ENCODE assay signal across 13 cellular contexts in the genomic region with DNA sequence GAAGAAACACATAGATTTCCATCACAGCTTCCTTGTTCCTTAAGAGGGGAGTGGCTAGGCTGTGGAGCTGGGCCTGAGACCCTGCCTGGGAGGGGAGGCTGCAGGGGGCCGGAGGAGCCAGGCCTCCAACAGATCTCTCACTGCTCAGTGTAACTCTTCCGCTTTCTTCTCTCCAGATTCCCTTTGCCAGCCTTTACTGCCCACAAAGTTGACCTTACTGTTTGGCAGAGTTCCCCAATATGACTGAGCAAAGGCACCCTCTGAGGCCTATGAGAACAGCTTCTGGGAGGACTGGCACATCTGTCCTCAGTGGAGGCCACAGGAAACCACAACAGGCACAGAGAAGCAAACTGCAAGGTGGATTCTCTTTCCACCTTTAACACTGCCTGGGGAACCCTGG. TPM values are rescaled to one million over a fixed set of nuclear protein-coding genes. Genes with fewer than 3 reads are reported as not detected.
DNase-seq lines count a peak whose midpoint lies in the region; ATAC-seq and TF ChIP-seq lines count a peak whose summit lies in the region.
"Had no signal": no experiment of that assay in that cellular context is flagged by ENCODE, and none has a peak within 500 bp of the region (broad histone marks: within the 10 kb centered on the region; RNA-seq: fewer than 3 reads in every experiment).

No MANE protein-coding gene starts in this region.

- no peaks in the 10 kb centered on the region for H3K9me3 ChIP-seq in Panc1 (ENCODE audit: control insufficient read depth, insufficient read depth, low read depth, low read length)
- H3K9me3 ChIP-seq in heart right ventricle = no peaks in the 10 kb centered on the region
- no peaks in the 10 kb centered on the region for H3K9me3 ChIP-seq in subcutaneous abdominal adipose tissue (ENCODE audit: control insufficient read depth in 5 of 5, low read length in 5 of 5)

- DNase-seq in H4 (ENCODE audit: low spot score) (peak; percentile 41), Panc1 (ENCODE audit: low read depth, low spot score) (no peak), heart right ventricle (no peak), HEK293T (ENCODE audit: extremely low spot score) (no peak), GM03348 (ENCODE audit: low spot score) (no peak), RWPE1 (ENCODE audit: low spot score) (no peak)
- no peak for DNase-seq in activated effector memory CD4-positive, alpha-beta T cell treated with anti-CD3 and anti-CD28 coated beads, Interleukin-2, amount 50 U/mL, for 16 hours
- DNase-seq: activated CD4-positive, alpha-beta T cell treated with anti-CD3 and anti-CD28 coated beads, Interleukin-2, amount 10 ng/mL, durations not matched to agents 7 days and 5 days; anterior cingulate cortex; NCI-H2171 treated with DMSO at 0.1 percent for 48 hours had no signal

- H3K9ac ChIP-seq in subcutaneous abdominal adipose tissue (ENCODE audit: low read length in 5 of 5) = no peak overlapping the region

- 72 to 77% methylated on average over 2 of the region's 2 CpGs for WGBS in heart right ventricle, 2 donors

- intact Hi-C loops in Panc1 (cut with micrococcal nuclease; ENCODE audit: unreplicated experiment) = no loop called here
- intact Hi-C loops in heart right ventricle (cut with DNase I) = loop anchor here in 2 of 10 donors (5.0 kb wide), 1 partner anchor 44 kb away; no protein-coding TSS in a partner anchor

- H3K27ac ChIP-seq in Panc1 (ENCODE audit: low read length) = no peak overlapping the region
- H3K27ac ChIP-seq in heart right ventricle = peak overlapping the region in 7 of 10 donors; percentile 27 to 61 (median 33)
- peak overlapping the region; percentile 17 for H3K27ac ChIP-seq in subcutaneous abdominal adipose tissue (ENCODE audit: low read depth, low read length)
- no peak overlapping the region for H3K27ac ChIP-seq in RWPE1

- H3K27me3 ChIP-seq in Panc1 (ENCODE audit: control insufficient read depth, insufficient read depth, low read length) = no peaks in the 10 kb centered on the region
- H3K27me3 ChIP-seq in heart right ventricle = peaks cover 0 to 16% (median 0%) of the 10 kb centered on the region in 7 donors
- H3K27me3 ChIP-seq in subcutaneous abdominal adipose tissue (ENCODE audit: control insufficient read depth in 5 of 5, insufficient read depth in 4 of 5, low read length in 5 of 5) = no peaks in the 10 kb centered on the region

- ATAC-seq in Panc1 = peak; percentile 29; the same call in 1 of the 2 replicates
- ATAC-seq in heart right ventricle = peak in 7 of 8 donors; percentile 10 to 49 (median 24)

- POLR2A ChIA-PET in Panc1 (lab: Charles Lee) (no interaction called here), HEK293T (lab: Yijun Ruan, JAX) (no interaction called here), RWPE1 (lab: Yijun Ruan, JAX; ENCODE audit: low non-redundant PET) (no interaction called here)

- no peaks in the 10 kb centered on the region for H3K36me3 ChIP-seq in Panc1 (ENCODE audit: control insufficient read depth, insufficient read depth, low read length)
- no peaks in the 10 kb centered on the region for H3K36me3 ChIP-seq in heart right ventricle
- no peaks in the 10 kb centered on the region for H3K36me3 ChIP-seq in subcutaneous abdominal adipose tissue (ENCODE audit: control insufficient read depth in 5 of 5, insufficient read depth in 5 of 5, low read length in 5 of 5)

- CTCF ChIA-PET in Panc1 (lab: Charles Lee) = no interaction called here
- CTCF ChIA-PET in HEK293T (lab: Yijun Ruan, JAX) = no interaction called here
- CTCF ChIA-PET in RWPE1 (lab: Yijun Ruan, JAX) = interaction anchor here (0.5 to 0.7 kb wide), 2 partner anchors 69 to 172 kb away, joined by 4 to 5 read pairs; no protein-coding TSS in a partner anchor

- H3K4me3 ChIP-seq in Panc1 (ENCODE audit: low read depth in 2 of 2, low read length in 2 of 2) (no peak overlapping the region), heart right ventricle (no peak overlapping the region), subcutaneous abdominal adipose tissue (ENCODE audit: low read depth in 1 of 5, low read length in 5 of 5) (no peak overlapping the region)

- no peak for TF ChIP-seq CTCF in Panc1 (IDR thresholded peaks at IDR 0.05)
- TF ChIP-seq CTCF in heart right ventricle (IDR thresholded peaks at IDR 0.05) = no peak
- no peak for TF ChIP-seq CTCF in RWPE1 (conservative IDR thresholded peaks at IDR 0.05; ENCODE audit: low read depth)

- no TSS peak for BruUV-seq in Panc1 (replicated peaks; lab: Mats Ljungman, UMichigan)

- in situ Hi-C loops in Panc1 (cut with HindIII; ENCODE audit: low pct_unique_long_range_greater_than_20kb, low sequenced_read_pairs) = no loop called here

- no peaks in the 10 kb centered on the region for H3K4me1 ChIP-seq in Panc1 (ENCODE audit: control insufficient read depth, insufficient read depth, low read length)
- H3K4me1 ChIP-seq in heart right ventricle = peaks cover 9 to 58% (median 20%) of the 10 kb centered on the region in 9 donors
- peaks cover 0 to 28% (median 17%) of the 10 kb centered on the region in 5 donors for H3K4me1 ChIP-seq in subcutaneous abdominal adipose tissue (ENCODE audit: control insufficient read depth in 5 of 5, insufficient read depth in 5 of 5, low read length in 5 of 5)

TF ChIP-seq in HEK293T, 16 proteins besides CTCF, POLR2A, EP300 and RAD21:
- no peak for TF ChIP-seq SUZ12 (IDR thresholded peaks at IDR 0.05)
- TF ChIP-seq TARDBP (IDR thresholded peaks at IDR 0.05) = no peak
- no peak for TF ChIP-seq ZNF384 (IDR thresholded peaks at IDR 0.05)
- TF ChIP-seq FOXM1 (IDR thresholded peaks at IDR 0.05; ENCODE audit: borderline replicate concordance) = no peak
- no peak for TF ChIP-seq BHLHE40 (IDR thresholded peaks at IDR 0.05; ENCODE audit: borderline replicate concordance)
- no peak for TF ChIP-seq ELF4 (IDR thresholded peaks at IDR 0.05)
- TF ChIP-seq, protein P1, sequence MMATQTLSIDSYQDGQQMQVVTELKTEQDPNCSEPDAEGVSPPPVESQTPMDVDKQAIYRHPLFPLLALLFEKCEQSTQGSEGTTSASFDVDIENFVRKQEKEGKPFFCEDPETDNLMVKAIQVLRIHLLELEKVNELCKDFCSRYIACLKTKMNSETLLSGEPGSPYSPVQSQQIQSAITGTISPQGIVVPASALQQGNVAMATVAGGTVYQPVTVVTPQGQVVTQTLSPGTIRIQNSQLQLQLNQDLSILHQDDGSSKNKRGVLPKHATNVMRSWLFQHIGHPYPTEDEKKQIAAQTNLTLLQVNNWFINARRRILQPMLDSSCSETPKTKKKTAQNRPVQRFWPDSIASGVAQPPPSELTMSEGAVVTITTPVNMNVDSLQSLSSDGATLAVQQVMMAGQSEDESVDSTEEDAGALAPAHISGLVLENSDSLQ (IDR thresholded peaks at IDR 0.05) = no peak
- no peak for TF ChIP-seq SP1 (IDR thresholded peaks at IDR 0.05)
- TF ChIP-seq CTBP1 (IDR thresholded peaks at IDR 0.05; ENCODE audit: borderline replicate concordance) = no peak
- TF ChIP-seq HDGF (IDR thresholded peaks at IDR 0.05; ENCODE audit: borderline replicate concordance) = no peak
- TF ChIP-seq NFRKB (IDR thresholded peaks at IDR 0.05) = no peak
- no peak for TF ChIP-seq FOXA1 (IDR thresholded peaks at IDR 0.05)
- no peak for TF ChIP-seq LEF1 (IDR thresholded peaks at IDR 0.05; ENCODE audit: borderline replicate concordance)

RNA-seq across cellular contexts. Expression of a gene that starts 38.1 kb away (rescaled TPM):
- total RNA-seq in H4 (2014; rRNA removed; shearing (Covaris generic)) = 0.02 and 0.06 TPM in 2 replicates
- total RNA-seq in Panc1 (2021; ENCODE audit: unreplicated experiment) (0.62 TPM), heart right ventricle (10 to 100 TPM in 4 of 10 donors, 1 to 10 TPM in 6; 3.6 to 30.4 (median 8.4) TPM)
- polyA plus RNA-seq in Panc1 (2012; ENCODE audit: insufficient read length) = 3.8 TPM
- polyA plus RNA-seq in heart right ventricle = 10 to 100 TPM; 13.4 to 14.2 TPM
- total RNA-seq: activated CD4-positive, alpha-beta T cell treated with anti-CD3 and anti-CD28 coated beads, Interleukin-2, amount 10 ng/mL, durations not matched to agents 7 days and 5 days; activated T-helper 1 cell treated with anti-CD3 and anti-CD28 coated beads, Interleukin-12 subunit alpha, Interleukin-12 subunit beta, Interleukin-2, Interleukin-4 antibody, amounts not matched to agents 30 ng/mL and 10 ng/mL and 1 ng/mL, durations not matched to agents 14 hours and 24 hours and 36 hours; T-helper 2 cell treated with Interferon-gamma antibody and Interleukin-4, amounts not matched to agents 100 ng/mL and 5 ng/mL, for 36 hours had no signal

Comparison
In these comparisons a context has a peak if more than half of its experiments do, and no peak if none do; other contexts are left out.
1. H3K27ac ChIP-seq: peak in heart right ventricle (7 of 10) and subcutaneous abdominal adipose tissue (single experiment); none in Panc1 (single experiment) and RWPE1 (single experiment).